8 cellular contexts compared by ENCODE assay signal in the genomic region with DNA sequence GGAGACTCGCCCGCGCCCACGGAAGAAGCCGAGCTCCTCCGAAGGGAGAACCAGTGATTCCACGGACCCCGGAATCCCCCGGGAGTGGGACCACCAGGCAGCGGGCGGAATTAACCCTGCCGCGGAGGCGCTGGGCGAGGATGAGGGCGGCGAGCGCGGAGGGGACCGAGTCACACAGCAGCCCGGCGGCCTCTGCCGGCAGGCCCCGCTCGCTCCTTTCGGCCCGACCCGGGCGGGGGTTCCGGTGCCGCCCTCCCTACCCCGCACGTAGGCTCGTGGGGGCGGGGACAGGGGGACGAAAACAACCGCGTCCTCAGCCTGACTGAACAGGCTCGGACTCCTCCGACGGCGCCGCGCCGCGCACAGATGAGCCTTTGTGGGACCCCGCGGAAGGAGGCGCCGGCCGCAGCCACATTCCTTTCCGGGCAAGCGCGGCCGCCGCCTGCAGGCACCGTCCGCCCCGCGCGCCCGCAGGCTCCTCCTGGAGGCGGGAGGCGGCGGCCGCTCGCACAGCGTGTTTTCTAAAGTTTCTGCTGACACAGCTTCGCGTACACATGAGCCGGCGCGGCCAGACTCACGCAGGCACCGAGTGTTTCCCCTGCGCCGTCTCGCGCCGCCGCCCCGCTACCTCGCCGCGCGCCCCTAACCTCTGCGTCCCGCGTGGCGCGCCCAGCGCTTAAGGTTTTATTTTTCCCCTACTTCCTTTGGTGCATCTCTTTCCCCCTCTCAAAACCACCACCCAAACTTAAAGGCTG.
DNase-seq lines count a peak whose midpoint lies in the region; ATAC-seq, FAIRE-seq and TF ChIP-seq lines count a peak whose summit lies in the region.

No MANE protein-coding gene starts in this region.

- H3K27ac ChIP-seq in OCI-LY3 (ENCODE audit: low read length) (peak overlapping the region; percentile 84), muscle layer of colon (ENCODE audit: low read depth, low read length) (peak overlapping the region; percentile 93)

- peak; percentile 38 for DNase-seq in DMS114 treated with DMSO at 0.1 percent for 48 hours (lab: John Stamatoyannopoulos, UW; ENCODE audit: unreplicated experiment)
- DNase-seq in HTR-8/SVneo (ENCODE audit: insufficient read length, low spot score): peak; percentile 63
- DNase-seq in activated T-cell treated with anti-CD3 and anti-CD28 coated beads, Interleukin-2, amount 50 U/mL, for 1 hour: peak; percentile 92
- DNase-seq in erythroblast (lab: John Stamatoyannopoulos, UW): peak; percentile 90 to 95
- peak; percentile 74 to 75 for DNase-seq in stimulated activated CD8-positive, alpha-beta memory T cell treated with anti-CD3 and anti-CD28 coated beads, Interleukin-7, amount 100 ng/mL, for 1 hour (ENCODE audit: low read depth in 2 of 2)

- H3K36me3 ChIP-seq in OCI-LY3 (replicated peaks; ENCODE audit: low read depth, low read length) (no peaks in the 10 kb centered on the region), muscle layer of colon (ENCODE audit: insufficient read depth, low read length) (no peaks in the 10 kb centered on the region)

- peak overlapping the region; percentile 81 for H3K4me2 ChIP-seq in OCI-LY3 (ENCODE audit: low read length)

- peak; percentile 22; the same call in 1 of the 2 replicates for TF ChIP-seq CTCF in OCI-LY3 (IDR thresholded peaks at IDR 0.05; ENCODE audit: low read depth, low read length)

- H4K20me1 ChIP-seq in OCI-LY3 (ENCODE audit: insufficient read depth, low read length): peaks cover 14% of the 10 kb centered on the region

- FAIRE-seq in HTR-8/SVneo (lab: Jason Lieb, UNC): peak; percentile 81

- ATAC-seq in GM21390 (IDR thresholded peaks at IDR 0.05; ENCODE audit: unreplicated experiment): peak; percentile 74

- peak overlapping the region; percentile 85 for H3K9ac ChIP-seq in OCI-LY3 (ENCODE audit: low read length)
- peak overlapping the region; percentile 50 for H3K9ac ChIP-seq in muscle layer of colon (ENCODE audit: low read length)

- peak overlapping the region; percentile 91 for H3K4me3 ChIP-seq in OCI-LY3 (ENCODE audit: low read length)
- H3K4me3 ChIP-seq in muscle layer of colon (ENCODE audit: low read depth in 1 of 2, low read length in 2 of 2): peak overlapping the region; percentile 59 to 78

- H3K9me3 ChIP-seq in OCI-LY3 (ENCODE audit: insufficient read depth, low read length) (no peaks in the 10 kb centered on the region), muscle layer of colon (ENCODE audit: low read length) (no peaks in the 10 kb centered on the region)

- H3K4me1 ChIP-seq in OCI-LY3 (ENCODE audit: low read length): peaks cover 20% of the 10 kb centered on the region
- peaks cover 38% of the 10 kb centered on the region for H3K4me1 ChIP-seq in muscle layer of colon (ENCODE audit: insufficient read depth, low read length)

- peak; percentile 92 for TF ChIP-seq POLR2A in erythroblast (IDR thresholded peaks at IDR 0.05; ENCODE audit: low read length)

- H3K79me2 ChIP-seq in OCI-LY3 (ENCODE audit: low read length): peaks cover 48% of the 10 kb centered on the region

- H3K27me3 ChIP-seq in OCI-LY3 (ENCODE audit: low read depth, low read length): no peaks in the 10 kb centered on the region
- H3K27me3 ChIP-seq in muscle layer of colon (ENCODE audit: control insufficient read depth in 1 of 2, insufficient read depth in 2 of 2, low read length in 2 of 2): no peaks in the 10 kb centered on the region

- H2AFZ ChIP-seq in OCI-LY3 (ENCODE audit: low read depth, low read length): peak overlapping the region; percentile 41; the same call in 1 of the 2 replicates

Comparison
In these comparisons a context has a peak if more than half of its experiments do, and no peak if none do; other contexts are left out.
1. Peak in every context shown above with its lines: DNase-seq, ATAC-seq, H3K4me3 ChIP-seq and H3K27ac ChIP-seq.
2. DNase-seq: peak in every context shown above with its lines; median percentile 92 in erythroblast; 92 in activated T-cell treated with anti-CD3 and anti-CD28 coated beads, Interleukin-2, amount 50 U/mL, for 1 hour; 74 in stimulated activated CD8-positive, alpha-beta memory T cell treated with anti-CD3 and anti-CD28 coated beads, Interleukin-7, amount 100 ng/mL, for 1 hour; 63 in HTR-8/SVneo; 38 in DMS114 treated with DMSO at 0.1 percent for 48 hours.